ENCODE assay signal across 11 cellular contexts in the genomic region with DNA sequence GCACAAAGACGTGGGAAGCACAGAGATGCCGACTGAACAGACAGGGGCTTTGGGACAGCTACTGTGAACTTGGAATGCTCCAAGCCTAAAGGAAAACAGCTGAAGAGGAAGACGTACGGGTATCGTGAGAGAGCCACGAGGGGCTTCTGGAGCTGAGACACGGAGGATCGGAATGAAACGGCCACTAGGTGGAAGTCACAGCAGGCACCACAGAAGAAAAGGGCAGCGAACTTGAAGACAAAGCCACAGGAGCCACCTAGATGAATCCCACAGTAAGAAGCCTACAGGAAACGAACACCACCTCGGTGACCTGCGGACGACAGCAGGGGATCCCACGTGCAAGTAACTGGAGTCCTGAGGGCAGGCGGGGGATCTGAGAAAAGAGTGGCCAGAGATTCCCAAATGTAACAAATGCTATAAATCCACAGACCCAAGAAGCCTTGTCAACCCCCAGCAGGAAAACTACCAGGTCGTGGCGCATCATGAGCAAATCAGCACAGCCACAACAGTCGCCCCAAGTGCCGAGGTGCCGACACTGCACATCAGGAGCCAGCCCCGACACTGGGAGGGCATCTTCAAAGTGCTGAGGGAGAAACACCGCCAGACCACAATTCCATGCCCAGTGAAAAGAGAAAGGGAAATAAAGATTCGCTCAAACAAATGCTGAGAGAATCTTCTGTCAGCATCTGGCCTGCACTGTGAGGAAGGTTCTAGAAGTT. TPM values are rescaled to one million over a fixed set of nuclear protein-coding genes. Genes with fewer than 3 reads are reported as not detected.
DNase-seq lines count a peak whose midpoint lies in the region; ATAC-seq and TF ChIP-seq lines count a peak whose summit lies in the region.
"Had no signal": no experiment of that assay in that cellular context is flagged by ENCODE, and none has a peak within 500 bp of the region (broad histone marks: within the 10 kb centered on the region; RNA-seq: fewer than 3 reads in every experiment).

No MANE protein-coding gene starts in this region.

- H3K4me1 ChIP-seq in ascending aorta = peaks cover 18 to 36% of the 10 kb centered on the region in 2 donors

- TF ChIP-seq EP300 in Ishikawa (IDR thresholded peaks at IDR 0.05; ENCODE audit: borderline replicate concordance) = no peak

- peaks cover 22 to 30% of the 10 kb centered on the region in 2 donors for H3K36me3 Mint-ChIP-seq in CD14-positive monocyte
- H3K36me3 Mint-ChIP-seq in nephron progenitor cell (ENCODE audit: low read depth) = peaks cover 7% of the 10 kb centered on the region

- H3K36me3 ChIP-seq in ascending aorta = peaks cover 0 to 2% of the 10 kb centered on the region in 2 donors

- peak overlapping the region; percentile 97 to 99 (median 99) for H3K27ac Mint-ChIP-seq in CD14-positive monocyte
- H3K27ac Mint-ChIP-seq in nephron progenitor cell = peak overlapping the region; percentile 86

- peaks cover 0 to 3% (median 0%) of the 10 kb centered on the region in 3 donors for H3K27me3 Mint-ChIP-seq in CD14-positive monocyte (ENCODE audit: low read depth in 3 of 3)
- H3K27me3 Mint-ChIP-seq in nephron progenitor cell (ENCODE audit: low read depth, poor library complexity) = peaks cover 2% of the 10 kb centered on the region

- intact Hi-C loops in CD14-positive monocyte (cut with micrococcal nuclease) = loop anchor here in 1 of 2 donors (5.0 kb wide), 1 partner anchor 95 kb away; the partner anchor contains the start of gene UBA52
- intact Hi-C loops in ascending aorta (cut with DNase I) = no loop called here

- 0 out of 2 replicates have a peak, but pooled peaks have one; percentile 16 for TF ChIP-seq RAD21 in Ishikawa (IDR thresholded peaks at IDR 0.05; ENCODE audit: low read depth)

- no peaks in the 10 kb centered on the region for H3K27me3 ChIP-seq in ascending aorta

- H3K9me3 Mint-ChIP-seq in CD14-positive monocyte (no peaks in the 10 kb centered on the region), nephron progenitor cell (peaks cover 5% of the 10 kb centered on the region)

- DNase-seq in CD14-positive monocyte (ENCODE audit: low spot score) = no peak
- no peak for DNase-seq in ascending aorta (ENCODE audit: low spot score in 2 of 2)
- no peak for DNase-seq in nephron progenitor cell
- DNase-seq: amygdala, NCI-H2029, SW 1271 had no signal

- TF ChIP-seq CTCF in CD14-positive monocyte (IDR thresholded peaks at IDR 0.05) (peak; percentile 54), ascending aorta (IDR thresholded peaks at IDR 0.05) (peak in 2 of 3 experiments; percentile 6 to 15), nephron progenitor cell (IDR thresholded peaks at IDR 0.05) (no peak)

- peaks cover 68% of the 10 kb centered on the region for H3K4me1 Mint-ChIP-seq in CD14-positive monocyte
- peaks cover 49% of the 10 kb centered on the region for H3K4me1 Mint-ChIP-seq in nephron progenitor cell

- H3K9me3 ChIP-seq in ascending aorta = no peaks in the 10 kb centered on the region

- ATAC-seq in GM18909 (IDR thresholded peaks at IDR 0.05; ENCODE audit: poor library complexity, unreplicated experiment) (no peak), HG03095 (IDR thresholded peaks at IDR 0.05; ENCODE audit: unreplicated experiment) (no peak), GM21825 (IDR thresholded peaks at IDR 0.05; ENCODE audit: unreplicated experiment) (no peak), HG03175 (IDR thresholded peaks at IDR 0.05; ENCODE audit: unreplicated experiment) (no peak)

- H3K4me3 Mint-ChIP-seq in CD14-positive monocyte = peak overlapping the region; percentile 60 to 82
- no peak overlapping the region for H3K4me3 Mint-ChIP-seq in nephron progenitor cell

- H3K27ac ChIP-seq in ascending aorta = no peak overlapping the region

- no peak overlapping the region for H3K4me3 ChIP-seq in ascending aorta

TF ChIP-seq in Ishikawa, 13 proteins besides CTCF, POLR2A, EP300 and RAD21:
- TF ChIP-seq, protein P1, sequence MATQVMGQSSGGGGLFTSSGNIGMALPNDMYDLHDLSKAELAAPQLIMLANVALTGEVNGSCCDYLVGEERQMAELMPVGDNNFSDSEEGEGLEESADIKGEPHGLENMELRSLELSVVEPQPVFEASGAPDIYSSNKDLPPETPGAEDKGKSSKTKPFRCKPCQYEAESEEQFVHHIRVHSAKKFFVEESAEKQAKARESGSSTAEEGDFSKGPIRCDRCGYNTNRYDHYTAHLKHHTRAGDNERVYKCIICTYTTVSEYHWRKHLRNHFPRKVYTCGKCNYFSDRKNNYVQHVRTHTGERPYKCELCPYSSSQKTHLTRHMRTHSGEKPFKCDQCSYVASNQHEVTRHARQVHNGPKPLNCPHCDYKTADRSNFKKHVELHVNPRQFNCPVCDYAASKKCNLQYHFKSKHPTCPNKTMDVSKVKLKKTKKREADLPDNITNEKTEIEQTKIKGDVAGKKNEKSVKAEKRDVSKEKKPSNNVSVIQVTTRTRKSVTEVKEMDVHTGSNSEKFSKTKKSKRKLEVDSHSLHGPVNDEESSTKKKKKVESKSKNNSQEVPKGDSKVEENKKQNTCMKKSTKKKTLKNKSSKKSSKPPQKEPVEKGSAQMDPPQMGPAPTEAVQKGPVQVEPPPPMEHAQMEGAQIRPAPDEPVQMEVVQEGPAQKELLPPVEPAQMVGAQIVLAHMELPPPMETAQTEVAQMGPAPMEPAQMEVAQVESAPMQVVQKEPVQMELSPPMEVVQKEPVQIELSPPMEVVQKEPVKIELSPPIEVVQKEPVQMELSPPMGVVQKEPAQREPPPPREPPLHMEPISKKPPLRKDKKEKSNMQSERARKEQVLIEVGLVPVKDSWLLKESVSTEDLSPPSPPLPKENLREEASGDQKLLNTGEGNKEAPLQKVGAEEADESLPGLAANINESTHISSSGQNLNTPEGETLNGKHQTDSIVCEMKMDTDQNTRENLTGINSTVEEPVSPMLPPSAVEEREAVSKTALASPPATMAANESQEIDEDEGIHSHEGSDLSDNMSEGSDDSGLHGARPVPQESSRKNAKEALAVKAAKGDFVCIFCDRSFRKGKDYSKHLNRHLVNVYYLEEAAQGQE (IDR thresholded peaks at IDR 0.05; ENCODE audit: low read depth) = no peak
- no peak for TF ChIP-seq TEAD4 (IDR thresholded peaks at IDR 0.05)

RNA-seq across cellular contexts. Expression of gene ISYNA1, which starts 39.3 kb away (rescaled TPM):
- polyA plus RNA-seq in CD14-positive monocyte = not detected
- total RNA-seq in ascending aorta = 93.1 TPM

RNA-seq across cellular contexts. Expression of gene ELL, which starts 44.7 kb away (rescaled TPM):
- polyA plus RNA-seq in CD14-positive monocyte = 10 to 100 TPM; 12.2 to 12.6 TPM
- 30.5 TPM for total RNA-seq in ascending aorta

RNA-seq across cellular contexts. Expression of gene SSBP4, which starts 58.0 kb away (rescaled TPM):
- 10 to 100 TPM; 38.5 to 48.3 TPM for polyA plus RNA-seq in CD14-positive monocyte
- total RNA-seq in ascending aorta = 233 TPM
